In genomic region chr2:237025090-237025865, GRCh38 we compare ENCODE assay signal across 8 cellular contexts.
DNase-seq lines count a peak whose midpoint lies in the region; ATAC-seq and TF ChIP-seq lines count a peak whose summit lies in the region.
"Had no signal": no experiment of that assay in that cellular context is flagged by ENCODE, and none has a peak within 500 bp of the region (broad histone marks: within the 10 kb centered on the region; RNA-seq: fewer than 3 reads in every experiment).

No MANE protein-coding gene starts in this region.

- H2AK5ac ChIP-seq in H9 (ENCODE audit: insufficient read length, low read length), result no peak overlapping the region

- DNase-seq in HK-2 (ENCODE audit: unreplicated experiment) (peak; percentile 58), RWPE2 (ENCODE audit: low spot score) (peak; percentile 77), iris pigment epithelial cell (ENCODE audit: low read depth) (peak; percentile 95), stromal cell of bone marrow (ENCODE audit: low read depth) (peak; percentile 79), H9 (no peak), SW 1271 (lab: John Stamatoyannopoulos, UW) (no peak)
- no peak for DNase-seq in CD4-positive, alpha-beta memory T cell
- DNase-seq: activated CD8-positive, alpha-beta T cell treated with anti-CD3 and anti-CD28 coated beads for 36 hours had no signal

- CTCF ChIA-PET in CD4-positive, alpha-beta memory T cell (lab: Charles Lee; ENCODE audit: partially characterized antibody), result interaction anchor here (0.6 to 4.3 kb wide), 4 partner anchors 8 to 672 kb away, joined by 3 to 21 read pairs (median 6); no protein-coding TSS in a partner anchor

- H3K9me3 ChIP-seq in RWPE2 (ENCODE audit: severe bottlenecking), result no peaks in the 10 kb centered on the region
- no peaks in the 10 kb centered on the region for H3K9me3 ChIP-seq in H9 (ENCODE audit: control insufficient read depth, low read depth, low read length)
- no peaks in the 10 kb centered on the region for H3K9me3 ChIP-seq in CD4-positive, alpha-beta memory T cell (ENCODE audit: control insufficient read depth in 1 of 2, low read length in 2 of 2)

- H2BK120ac ChIP-seq in H9 (ENCODE audit: low read depth, low read length, poor library complexity, severe bottlenecking), result no peak overlapping the region

- H3T11ph ChIP-seq in H9 (ENCODE audit: low read length), result no peak overlapping the region

- H4K20me1 ChIP-seq in H9 (ENCODE audit: control insufficient read depth, insufficient read depth, insufficient read length), result no peaks in the 10 kb centered on the region

- H2BK5ac ChIP-seq in H9 (ENCODE audit: insufficient read length, low read length), result no peak overlapping the region

- H3K4me3 ChIP-seq in RWPE2 (ENCODE audit: severe bottlenecking), result no peak overlapping the region
- no peak overlapping the region for H3K4me3 ChIP-seq in CD4-positive, alpha-beta memory T cell (ENCODE audit: low read length in 2 of 2)

- no peak overlapping the region for H2BK12ac ChIP-seq in H9 (ENCODE audit: insufficient read length, low read depth, low read length)

- H3K27me3 Mint-ChIP-seq in H9 (ENCODE audit: low read depth), result peaks cover 6% of the 10 kb centered on the region
- H3K27me3 Mint-ChIP-seq in CD4-positive, alpha-beta memory T cell, result peaks cover 0 to 1% of the 10 kb centered on the region in 2 donors

- peak; percentile 95 for ATAC-seq in RWPE2 (ENCODE audit: low read depth)
- ATAC-seq: activated CD8-positive, alpha-beta T cell treated with anti-CD3 and anti-CD28 coated beads for 36 hours had no signal

- H2AFZ ChIP-seq in H9 (ENCODE audit: low read length), result no peak overlapping the region

- peaks cover 0 to 2% (median 0%) of the 10 kb centered on the region in 3 experiments; a peak in 2 of 7 replicates for H3K36me3 Mint-ChIP-seq in H9 (ENCODE audit: insufficient read depth in 1 of 3, low read depth in 3 of 3)
- H3K36me3 Mint-ChIP-seq in CD4-positive, alpha-beta memory T cell, result no peaks in the 10 kb centered on the region

- H3K4me3 Mint-ChIP-seq in H9, result no peak overlapping the region
- H3K4me3 Mint-ChIP-seq in CD4-positive, alpha-beta memory T cell, result no peak overlapping the region
- H3K4me3 Mint-ChIP-seq: activated CD8-positive, alpha-beta T cell treated with anti-CD3 and anti-CD28 coated beads for 36 hours had no signal

- no peak overlapping the region for H4K8ac ChIP-seq in H9 (replicated peaks; ENCODE audit: insufficient read length, low read depth, low read length)

- peaks cover 10% of the 10 kb centered on the region for H3K4me1 ChIP-seq in RWPE2 (ENCODE audit: insufficient read depth, poor library complexity, severe bottlenecking)
- no peaks in the 10 kb centered on the region for H3K4me1 ChIP-seq in H9 (ENCODE audit: insufficient read depth, low read length)
- H3K4me1 ChIP-seq in CD4-positive, alpha-beta memory T cell (ENCODE audit: insufficient read depth, low read length), result no peaks in the 10 kb centered on the region

- no peak overlapping the region for H2BK20ac ChIP-seq in H9 (ENCODE audit: low read depth, low read length, poor library complexity, severe bottlenecking)

- H3K27me3 ChIP-seq in RWPE2 (ENCODE audit: insufficient read depth, poor library complexity, severe bottlenecking) (no peaks in the 10 kb centered on the region), H9 (ENCODE audit: insufficient read depth, low read length) (no peaks in the 10 kb centered on the region)
- no peaks in the 10 kb centered on the region for H3K27me3 ChIP-seq in CD4-positive, alpha-beta memory T cell (ENCODE audit: insufficient read depth, low read length)

- no peak overlapping the region for H4K91ac ChIP-seq in H9 (ENCODE audit: insufficient read length, low read depth, low read length)

- intact Hi-C loops in CD4-positive, alpha-beta memory T cell (cut with micrococcal nuclease), result loop anchor here (10.0 kb wide), 1 partner anchor 100 kb away; no protein-coding TSS in a partner anchor

- no peaks in the 10 kb centered on the region for H3K79me2 ChIP-seq in H9 (ENCODE audit: insufficient read depth, low read length)

- no peak overlapping the region for H4K5ac ChIP-seq in H9 (ENCODE audit: insufficient read length, low read depth, low read length)

- H3K23ac ChIP-seq in H9 (ENCODE audit: insufficient read length, low read depth, low read length), result no peak overlapping the region

- peaks cover 0 to 6% of the 10 kb centered on the region in 2 experiments; a peak in 2 of 5 replicates for H3K9me3 Mint-ChIP-seq in H9
- H3K9me3 Mint-ChIP-seq in CD4-positive, alpha-beta memory T cell, result peaks cover 0 to 2% (median 0%) of the 10 kb centered on the region in 8 donors
- H3K9me3 Mint-ChIP-seq: activated CD8-positive, alpha-beta T cell treated with anti-CD3 and anti-CD28 coated beads for 36 hours had no signal

- no CpG with 5 or more reads among the region's 10 CpGs for WGBS in H9 (ENCODE audit: extremely low coverage, insufficient read length, low lambda C conversion rate)

- H3K4ac ChIP-seq in H9 (ENCODE audit: low read depth, low read length), result no peak overlapping the region

- H3K4me1 Mint-ChIP-seq in H9, result peaks cover 0 to 3% of the 10 kb centered on the region in 2 experiments; a peak in 1 of 4 replicates
- H3K4me1 Mint-ChIP-seq in CD4-positive, alpha-beta memory T cell, result peaks cover 0 to 2% (median 0%) of the 10 kb centered on the region in 4 donors

- POLR2A ChIA-PET in CD4-positive, alpha-beta memory T cell (lab: Charles Lee; ENCODE audit: partially characterized antibody), result no interaction called here

- H3K27ac Mint-ChIP-seq in H9, result no peak overlapping the region
- no peak overlapping the region for H3K27ac Mint-ChIP-seq in CD4-positive, alpha-beta memory T cell
- H3K27ac Mint-ChIP-seq: activated CD8-positive, alpha-beta T cell treated with anti-CD3 and anti-CD28 coated beads for 36 hours had no signal

- H3K9ac ChIP-seq in H9 (ENCODE audit: extremely low read depth, insufficient read length, low read length), result no peak overlapping the region

- no peak overlapping the region for H3K14ac ChIP-seq in H9 (ENCODE audit: insufficient read depth, low read length)

- H3K18ac ChIP-seq in H9 (ENCODE audit: insufficient read length, low read depth, low read length), result no peak overlapping the region

- H3K27ac ChIP-seq in RWPE2 (ENCODE audit: poor library complexity, severe bottlenecking) (peak overlapping the region; percentile 28), H9 (ENCODE audit: insufficient read length, low read depth, low read length) (no peak overlapping the region)
- H3K27ac ChIP-seq in CD4-positive, alpha-beta memory T cell (ENCODE audit: low read depth, low read length), result no peak overlapping the region

- no peak overlapping the region for H2BK15ac ChIP-seq in H9 (ENCODE audit: low read depth, low read length)

- H3K79me1 ChIP-seq in H9 (ENCODE audit: insufficient read depth, low read depth, low read length, poor library complexity, severe bottlenecking), result no peaks in the 10 kb centered on the region

- TF ChIP-seq CTCF in RWPE2 (IDR thresholded peaks at IDR 0.05; ENCODE audit: poor library complexity, severe bottlenecking) (no peak), H9 (conservative IDR thresholded peaks at IDR 0.05) (no peak)

- no peak overlapping the region for H3K4me2 ChIP-seq in H9 (ENCODE audit: insufficient read depth, insufficient read length, low read length)

- H3K36me3 ChIP-seq in RWPE2 (ENCODE audit: low read depth), result no peaks in the 10 kb centered on the region
- no peaks in the 10 kb centered on the region for H3K36me3 ChIP-seq in CD4-positive, alpha-beta memory T cell (ENCODE audit: insufficient read depth, low read length)

- H3K23me2 ChIP-seq in H9 (ENCODE audit: insufficient read length, low read depth, low read length, poor library complexity, severe bottlenecking), result no peaks in the 10 kb centered on the region

- H3K56ac ChIP-seq in H9 (ENCODE audit: insufficient read length, low read depth, low read length), result no peak overlapping the region

Comparison
In these comparisons a context has a peak if more than half of its experiments do, and no peak if none do; other contexts are left out.
1. DNase-seq: peak in HK-2 (single experiment), RWPE2 (single experiment), iris pigment epithelial cell (single experiment) and stromal cell of bone marrow (single experiment); none in H9 (single experiment), SW 1271 (0 of 2) and CD4-positive, alpha-beta memory T cell (0 of 5).